In genomic region chrX:468979-469378, GRCh38 we compare ENCODE assay signal across 31 cellular contexts.
"Had no signal": no experiment of that assay in that cellular context is flagged by ENCODE, and none has a peak within 500 bp of the region (broad histone marks: within the 10 kb centered on the region; RNA-seq: fewer than 3 reads in every experiment).

No MANE protein-coding gene starts in this region.

- H3K27me3 ChIP-seq: Peyer's patch had no signal

- H3K4me3 ChIP-seq: Peyer's patch had no signal

- H3K9me3 ChIP-seq: Peyer's patch had no signal

- FAIRE-seq: bronchial epithelial cell had no signal

- DNase-seq: activated CD4-positive, alpha-beta T cell treated with anti-CD3 and anti-CD28 coated beads, Interleukin-2, amount 10 ng/mL, durations not matched to agents 24 days and 14 days; activated CD4-positive, alpha-beta T cell treated with anti-CD3 and anti-CD28 coated beads, Interleukin-2, amount 50 U/mL, for 4 hours; activated CD8-positive, alpha-beta T cell treated with anti-CD3 and anti-CD28 coated beads for 36 hours; activated gamma-delta T cell; activated naive CD4-positive, alpha-beta T cell treated with Interleukin-2 at 50 U/mL for 16 hours; activated naive CD8-positive, alpha-beta T cell treated with anti-CD3 and anti-CD28 coated beads, Interleukin-2, amount 50 U/mL, for 24 hours; activated T-cell treated with anti-CD3 and anti-CD28 coated beads, Interleukin-2, amount 50 U/mL, for 1 hour; activated T-cell treated with anti-CD3 and anti-CD28 coated beads, Interleukin-2, amount 50 U/mL, for 72 hours; anterior cingulate cortex; central memory CD4-positive, alpha-beta T cell; Karpas-422; NCI-H1048; NCI-H1105 treated with DMSO at 0.1 percent for 48 hours; NCI-H1436; NCI-H1694; NCI-H1930; NCI-H2081 treated with DMSO at 0.1 percent for 48 hours; NCI-H345; NCI-H524 treated with DMSO at 0.1 percent for 48 hours; PC-3; Peyer's patch; RPMI8226; SIG-M5; T-helper 1 cell; T-helper 2 cell; T-helper 9 cell; WERI-Rb-1 had no signal

- ATAC-seq: activated CD8-positive, alpha-beta T cell treated with anti-CD3 and anti-CD28 coated beads for 36 hours; activated naive CD8-positive, alpha-beta T cell treated with anti-CD3 and anti-CD28 coated beads, Interleukin-2, amount 50 U/mL, for 24 hours; activated T-cell treated with anti-CD3 and anti-CD28 coated beads, Interleukin-2, amount 50 U/mL, for 72 hours; activated T-helper 17 cell treated with anti-CD3 and anti-CD28 coated beads, Interleukin-2, amount 50 U/mL, for 72 hours; PC-3; Right ventricle myocardium inferior; SK-N-SH treated with all-trans-retinoic acid at 6 μM for 48 hours had no signal

- H3K4me1 ChIP-seq: Peyer's patch had no signal

- H3K27ac ChIP-seq: Peyer's patch, WERI-Rb-1 had no signal

- H3K36me3 ChIP-seq: Peyer's patch, WERI-Rb-1 had no signal
